Comparison of ENCODE assay signal across 11 cellular contexts in the genomic region with DNA sequence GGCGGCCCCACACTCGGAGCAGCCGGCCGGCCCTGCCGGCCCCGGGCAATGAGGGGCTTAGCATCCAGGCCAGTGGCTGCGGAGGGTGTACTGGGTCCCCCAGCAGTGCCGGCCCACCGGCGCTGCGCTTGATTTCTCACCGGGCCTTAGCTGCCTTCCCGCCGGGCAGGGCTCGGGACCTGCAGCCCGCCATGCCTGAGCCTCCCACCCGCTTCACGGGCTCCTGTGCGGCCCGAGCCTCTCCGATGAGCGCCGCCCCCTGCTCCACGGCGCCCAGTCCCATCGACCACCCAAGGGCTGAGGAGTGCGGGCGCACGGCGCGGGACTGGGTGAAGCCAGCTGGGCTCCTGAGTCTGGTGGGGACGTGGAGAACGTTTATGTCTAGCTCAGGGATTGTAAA. TPM values are rescaled to one million over a fixed set of nuclear protein-coding genes. Genes with fewer than 3 reads are reported as not detected.
"Had no signal": no experiment of that assay in that cellular context is flagged by ENCODE, and none has a peak within 500 bp of the region (broad histone marks: within the 10 kb centered on the region; RNA-seq: fewer than 3 reads in every experiment).

No MANE protein-coding gene starts in this region.

RNA-seq across cellular contexts. Expression of a gene that starts 58.7 kb away (rescaled TPM):
- total RNA-seq: kidney epithelial cell, left cardiac atrium, lower leg skin, lung microvascular endothelial cell, mammary epithelial cell, mesenteric fat pad, mesothelial cell of epicardium, mononuclear cell, myocyte had no signal
- polyA plus RNA-seq: immature natural killer cell, keratinocyte, mammary epithelial cell had no signal
